In the genomic region with DNA sequence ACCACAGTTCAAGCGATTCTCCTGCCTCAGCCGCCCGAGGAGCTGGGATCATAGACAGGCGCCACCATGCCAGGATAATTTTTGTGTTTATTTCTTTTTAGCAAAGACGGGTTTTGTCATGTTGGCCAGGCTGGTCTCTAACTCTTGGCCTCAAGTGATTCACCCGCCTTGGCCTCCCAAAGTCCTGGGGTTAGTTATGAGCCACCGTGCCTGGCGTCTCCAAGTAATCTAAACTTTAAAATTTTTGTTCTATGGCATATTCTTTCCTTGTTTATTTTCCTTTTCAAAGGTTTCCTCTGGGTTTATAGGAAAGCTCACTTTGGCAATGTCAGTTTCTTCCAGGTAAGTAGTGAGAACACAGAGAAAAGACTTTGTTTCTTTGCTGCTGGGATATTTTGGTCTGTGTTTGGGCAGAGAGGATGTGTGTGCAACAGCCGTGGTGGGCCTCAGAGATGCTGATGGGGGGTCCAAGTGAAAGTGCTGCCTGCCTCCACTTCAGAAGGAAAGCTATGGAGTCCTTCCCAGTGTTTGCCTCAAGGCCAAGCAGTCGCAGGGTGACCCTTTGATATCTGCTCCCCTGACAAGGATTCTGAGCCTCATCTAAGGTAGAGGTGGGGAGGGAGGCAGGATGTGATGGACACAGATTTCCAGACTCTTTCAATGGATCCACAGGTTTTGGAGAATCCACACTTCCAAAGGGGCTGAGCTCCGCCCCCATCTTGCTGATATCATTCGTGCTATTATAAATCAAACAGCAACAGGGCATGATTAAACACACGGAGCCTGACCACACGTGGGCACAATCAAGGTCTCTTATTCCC, we compare ENCODE assay signal across 1 cellular context.
TF ChIP-seq lines count a peak whose summit lies in the region.

No MANE protein-coding gene starts in this region.

TF ChIP-seq in K562, 482 proteins besides CTCF, POLR2A, EP300 and RAD21:
- TF ChIP-seq, protein P1, sequence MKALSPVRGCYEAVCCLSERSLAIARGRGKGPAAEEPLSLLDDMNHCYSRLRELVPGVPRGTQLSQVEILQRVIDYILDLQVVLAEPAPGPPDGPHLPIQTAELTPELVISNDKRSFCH (CRISPR knock-in tag; IDR thresholded peaks at IDR 0.05), result no peak
- TF ChIP-seq, protein P1 (tag; IDR thresholded peaks at IDR 0.05), result no peak
- peak; percentile 30 for TF ChIP-seq KDM5B (IDR thresholded peaks at IDR 0.05; ENCODE audit: insufficient replicate concordance, low read depth, low read length)
